ENCODE assay signal across 9 cellular contexts in the genomic region with DNA sequence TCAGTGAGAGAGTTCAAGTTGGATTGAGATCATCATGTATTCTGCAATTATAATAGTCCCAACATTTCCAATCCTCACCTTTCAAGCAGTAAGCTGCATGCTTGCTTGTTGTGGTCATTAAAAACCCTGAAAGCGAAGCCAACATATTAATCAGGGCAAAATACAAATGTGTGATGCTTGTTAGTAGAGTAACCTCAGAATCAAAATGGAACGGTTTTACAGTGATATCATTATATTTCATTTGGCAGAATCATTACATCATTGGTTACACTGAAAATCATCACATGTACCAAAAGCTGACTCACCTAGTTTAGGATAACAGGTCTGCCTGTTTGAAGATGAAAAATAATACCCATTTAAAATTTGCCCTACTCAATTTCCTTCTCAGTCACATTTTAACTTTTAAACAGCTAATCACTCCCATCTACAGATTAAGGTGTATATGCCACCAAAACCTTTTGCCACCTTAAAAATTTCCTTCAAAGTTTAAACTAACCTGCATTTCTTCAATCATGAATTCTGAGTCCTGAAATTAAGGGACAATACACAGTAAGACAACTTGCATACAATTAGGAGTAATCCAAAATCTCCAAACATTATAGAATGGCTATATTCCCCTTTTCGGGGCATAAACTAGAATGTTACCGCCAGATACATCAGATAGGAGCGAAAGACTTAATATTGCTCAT. TPM values are rescaled to one million over a fixed set of nuclear protein-coding genes. Genes with fewer than 3 reads are reported as not detected.
DNase-seq lines count a peak whose midpoint lies in the region; ATAC-seq and TF ChIP-seq lines count a peak whose summit lies in the region.
"Had no signal": no experiment of that assay in that cellular context is flagged by ENCODE, and none has a peak within 500 bp of the region (broad histone marks: within the 10 kb centered on the region; RNA-seq: fewer than 3 reads in every experiment).

No MANE protein-coding gene starts in this region.

- no peak for ATAC-seq in gastrocnemius medialis

- no peak for TF ChIP-seq POLR2A in gastrocnemius medialis (IDR thresholded peaks at IDR 0.05)

- peaks cover 34% of the 10 kb centered on the region for H3K79me2 ChIP-seq in PC-9 (ENCODE audit: low read depth)

- BruUV-seq in PC-9 (replicated peaks; lab: Mats Ljungman, UMichigan): no TSS peak

- H3K9me3 Mint-ChIP-seq in activated CD4-positive, alpha-beta T cell treated with anti-CD3 and anti-CD28 coated beads, Interleukin-2, amount 10 ng/mL, durations not matched to agents 24 days and 14 days: no peaks in the 10 kb centered on the region

- H3K4me3 Mint-ChIP-seq in activated CD4-positive, alpha-beta T cell treated with anti-CD3 and anti-CD28 coated beads, Interleukin-2, amount 10 ng/mL, durations not matched to agents 24 days and 14 days: peak overlapping the region; percentile 92

- H3K4me3 ChIP-seq in PC-9 (peak overlapping the region; percentile 95), gastrocnemius medialis (no peak overlapping the region)
- H3K4me3 ChIP-seq in effector memory CD4-positive, alpha-beta T cell (ENCODE audit: insufficient read depth, low read depth, low read length, poor library complexity, severe bottlenecking): no peak overlapping the region
- H3K4me3 ChIP-seq: ascending aorta had no signal

- DNase-seq in activated CD4-positive, alpha-beta T cell treated with anti-CD3 and anti-CD28 coated beads, Interleukin-2, amount 10 ng/mL, durations not matched to agents 24 days and 14 days: no peak
- no peak for DNase-seq in activated CD4-positive, alpha-beta T cell treated with anti-CD3 and anti-CD28 coated beads, Interleukin-2, amount 50 U/mL, for 48 hours
- DNase-seq in PC-9 (no peak), gastrocnemius medialis (no peak), NCI-H2081 (lab: John Stamatoyannopoulos, UW) (no peak), GOT3 (lab: John Stamatoyannopoulos, UW) (no peak), NCI-H1092 treated with DMSO at 0.1 percent for 48 hours (lab: John Stamatoyannopoulos, UW) (no peak)
- DNase-seq in effector memory CD4-positive, alpha-beta T cell: no peak

- H3K4me1 ChIP-seq in PC-9 (replicated peaks; ENCODE audit: insufficient read depth): peaks cover 27% of the 10 kb centered on the region
- peaks cover 25% of the 10 kb centered on the region for H3K4me1 ChIP-seq in effector memory CD4-positive, alpha-beta T cell (ENCODE audit: control insufficient read depth, insufficient read depth, low read length, poor library complexity, severe bottlenecking)
- peaks cover 24 to 27% of the 10 kb centered on the region in 2 donors for H3K4me1 ChIP-seq in gastrocnemius medialis

- H3K27ac Mint-ChIP-seq in activated CD4-positive, alpha-beta T cell treated with anti-CD3 and anti-CD28 coated beads, Interleukin-2, amount 10 ng/mL, durations not matched to agents 24 days and 14 days: peak overlapping the region; percentile 73

- H3K9me2 ChIP-seq in PC-9 (ENCODE audit: insufficient read depth): no peaks in the 10 kb centered on the region

- H3K27me3 Mint-ChIP-seq in activated CD4-positive, alpha-beta T cell treated with anti-CD3 and anti-CD28 coated beads, Interleukin-2, amount 10 ng/mL, durations not matched to agents 24 days and 14 days: no peaks in the 10 kb centered on the region

- H3K9me3 ChIP-seq in PC-9 (ENCODE audit: insufficient read depth, low read depth): no peaks in the 10 kb centered on the region
- H3K9me3 ChIP-seq in effector memory CD4-positive, alpha-beta T cell (ENCODE audit: control insufficient read depth, low read length): no peaks in the 10 kb centered on the region
- H3K9me3 ChIP-seq in gastrocnemius medialis: no peaks in the 10 kb centered on the region
- H3K9me3 ChIP-seq: ascending aorta had no signal

- POLR2A ChIA-PET in PC-9 (lab: Charles Lee; ENCODE audit: unreplicated experiment): interaction anchor here (0.6 to 0.7 kb wide), 4 partner anchors 39 to 355 kb away, joined by 3 to 6 read pairs (median 4); no protein-coding TSS in a partner anchor

- in situ Hi-C loops in gastrocnemius medialis (cut with MboI; ENCODE audit: low sequenced_read_pairs in 4 of 4): loop anchor here in 1 of 4 donors (25.0 kb wide), 1 partner anchor 1123 kb away; the partner anchor contains the start of gene CACYBP

- peaks cover 71% of the 10 kb centered on the region for H3K36me3 Mint-ChIP-seq in activated CD4-positive, alpha-beta T cell treated with anti-CD3 and anti-CD28 coated beads, Interleukin-2, amount 10 ng/mL, durations not matched to agents 24 days and 14 days (ENCODE audit: low read depth)

- intact Hi-C loops in activated CD4-positive, alpha-beta T cell treated with anti-CD3 and anti-CD28 coated beads, Interleukin-2, amount 10 ng/mL, durations not matched to agents 24 days and 14 days (cut with micrococcal nuclease): no loop called here
- intact Hi-C loops in PC-9 (cut with micrococcal nuclease; ENCODE audit: unreplicated experiment) (loop anchor here (10.0 kb wide), 2 partner anchors 210 to 1330 kb away; partner anchors contain the start of gene SUCO), gastrocnemius medialis (cut with DNase I; ENCODE audit: low total_unique reads) (no loop called here)

- no peaks in the 10 kb centered on the region for H3K27me3 ChIP-seq in PC-9 (ENCODE audit: insufficient read depth, low read depth)
- no peaks in the 10 kb centered on the region for H3K27me3 ChIP-seq in effector memory CD4-positive, alpha-beta T cell (replicated peaks; ENCODE audit: control insufficient read depth, insufficient read depth, low read length, poor library complexity, severe bottlenecking)
- no peaks in the 10 kb centered on the region for H3K27me3 ChIP-seq in gastrocnemius medialis
- H3K27me3 ChIP-seq: ascending aorta had no signal

- H3F3A ChIP-seq in PC-9 (ENCODE audit: insufficient read depth, low read depth): peaks cover 82% of the 10 kb centered on the region

- peaks cover 43% of the 10 kb centered on the region for H3K4me1 Mint-ChIP-seq in activated CD4-positive, alpha-beta T cell treated with anti-CD3 and anti-CD28 coated beads, Interleukin-2, amount 10 ng/mL, durations not matched to agents 24 days and 14 days

- H4K20me1 ChIP-seq in PC-9 (ENCODE audit: insufficient read depth): peaks cover 52% of the 10 kb centered on the region

- no peak overlapping the region for H2AFZ ChIP-seq in PC-9

- no peak for TF ChIP-seq CTCF in PC-9 (conservative IDR thresholded peaks at IDR 0.05)
- TF ChIP-seq CTCF in gastrocnemius medialis (IDR thresholded peaks at IDR 0.05 in 4 of 5, conservative IDR thresholded peaks at IDR 0.05 in 1 of 5): no peak

- H3K4me2 ChIP-seq in PC-9: peak overlapping the region; percentile 96

- CTCF ChIA-PET in PC-9 (lab: Charles Lee): no interaction called here

- H3K36me3 ChIP-seq in PC-9 (ENCODE audit: low read depth): peaks cover 49% of the 10 kb centered on the region
- H3K36me3 ChIP-seq in effector memory CD4-positive, alpha-beta T cell (ENCODE audit: control insufficient read depth, insufficient read depth, low read length): peaks cover 38% of the 10 kb centered on the region
- H3K36me3 ChIP-seq in gastrocnemius medialis: peaks cover 0 to 61% of the 10 kb centered on the region in 2 donors

- H3K27ac ChIP-seq in PC-9: peak overlapping the region; percentile 91
- H3K27ac ChIP-seq in effector memory CD4-positive, alpha-beta T cell (ENCODE audit: insufficient read depth, low read length, poor library complexity, severe bottlenecking): peak overlapping the region; percentile 47
- peak overlapping the region; percentile 6 to 95 (median 26) for H3K27ac ChIP-seq in gastrocnemius medialis
- H3K27ac ChIP-seq: ascending aorta had no signal

RNA-seq across cellular contexts. Expression of gene GAS5, which starts 3.5 kb away (rescaled TPM):
- 695 and 703 TPM in 2 replicates for total RNA-seq in activated CD4-positive, alpha-beta T cell treated with anti-CD3 and anti-CD28 coated beads, Interleukin-2, amount 10 ng/mL, durations not matched to agents 24 days and 14 days
- total RNA-seq in PC-9 (2021) (234 and 352 TPM in 2 replicates), gastrocnemius medialis (100 to 1,000 TPM in 2 of 4 donors, 10 to 100 TPM in 2; 91.9 to 138 (median 98.4) TPM)

RNA-seq across cellular contexts. Expression of gene ZBTB37, which starts 3.9 kb away (rescaled TPM):
- total RNA-seq in activated CD4-positive, alpha-beta T cell treated with anti-CD3 and anti-CD28 coated beads, Interleukin-2, amount 10 ng/mL, durations not matched to agents 24 days and 14 days: 8.7 and 9.1 TPM in 2 replicates
- 7.4 and 8.3 TPM in 2 replicates for total RNA-seq in PC-9 (2021)
- 10 to 100 TPM in 1 of 4 donors, 1 to 10 TPM in 3; 3.5 to 13.3 (median 4.0) TPM for total RNA-seq in gastrocnemius medialis

RNA-seq across cellular contexts. Expression of gene CENPL, which starts 39.6 kb away (rescaled TPM):
- 23.2 and 24.4 TPM in 2 replicates for total RNA-seq in activated CD4-positive, alpha-beta T cell treated with anti-CD3 and anti-CD28 coated beads, Interleukin-2, amount 10 ng/mL, durations not matched to agents 24 days and 14 days
- 14.4 and 19.5 TPM in 2 replicates for total RNA-seq in PC-9 (2021)
- total RNA-seq in gastrocnemius medialis: 1 to 10 TPM; 1.1 to 5.0 (median 3.4) TPM

RNA-seq across cellular contexts. Expression of gene DARS2, which starts 39.9 kb away (rescaled TPM):
- 47.6 and 52.2 TPM in 2 replicates for total RNA-seq in activated CD4-positive, alpha-beta T cell treated with anti-CD3 and anti-CD28 coated beads, Interleukin-2, amount 10 ng/mL, durations not matched to agents 24 days and 14 days
- 15.0 and 18.3 TPM in 2 replicates for total RNA-seq in PC-9 (2021)
- total RNA-seq in gastrocnemius medialis: 1 to 10 TPM; 4.3 to 8.9 (median 8.2) TPM

RNA-seq across cellular contexts. Expression of gene SERPINC1, which starts 52.8 kb away (rescaled TPM):
- total RNA-seq in activated CD4-positive, alpha-beta T cell treated with anti-CD3 and anti-CD28 coated beads, Interleukin-2, amount 10 ng/mL, durations not matched to agents 24 days and 14 days: not detected in 2 replicates
- total RNA-seq in PC-9 (2021) (0.44 TPM in 1 of 2 replicates, not detected in the other), gastrocnemius medialis (1 to 10 TPM in 3 of 4 donors, not detected in 1; 1.7 to 4.5 (median 2.2) TPM)

Comparison
In these comparisons a context has a peak if more than half of its experiments do, and no peak if none do; other contexts are left out.
1. H3K27ac ChIP-seq: peak in every context shown above with its lines; median percentile 91 in PC-9; 47 in effector memory CD4-positive, alpha-beta T cell; 26 in gastrocnemius medialis.